ENCODE assay signal across 11 cellular contexts in genomic region chr21:31780944-31781343, GRCh38. TPM values are rescaled to one million over a fixed set of nuclear protein-coding genes. Genes with fewer than 3 reads are reported as not detected.
DNase-seq lines count a peak whose midpoint lies in the region; ATAC-seq and TF ChIP-seq lines count a peak whose summit lies in the region.
"Had no signal": no experiment of that assay in that cellular context is flagged by ENCODE, and none has a peak within 500 bp of the region (broad histone marks: within the 10 kb centered on the region; RNA-seq: fewer than 3 reads in every experiment).

No MANE protein-coding gene starts in this region.

- H3K9me3 Mint-ChIP-seq in memory B cell, result peaks cover 6% of the 10 kb centered on the region

- POLR2A ChIA-PET in GM10248 (lab: Yijun Ruan, JAX), result no interaction called here

- DNase-seq in GM10248 (ENCODE audit: extremely low spot score) (no peak), NCI-H128 (lab: John Stamatoyannopoulos, UW; ENCODE audit: unreplicated experiment) (peak; percentile 15), RWPE2 (ENCODE audit: low spot score) (no peak), memory B cell (ENCODE audit: low spot score in 2 of 2) (no peak), stomach (no peak), activated gamma-delta T cell (lab: John Stamatoyannopoulos, UW) (no peak)
- DNase-seq: activated CD4-positive, CD25-positive, alpha-beta regulatory T cell; activated naive CD8-positive, alpha-beta T cell treated with anti-CD3 and anti-CD28 coated beads, Interleukin-2, amount 10 ng/mL, durations not matched to agents 7 days and 5 days; GDM1 had no signal

- H3K27me3 ChIP-seq in RWPE2 (ENCODE audit: insufficient read depth, poor library complexity, severe bottlenecking) (no peaks in the 10 kb centered on the region), stomach (no peaks in the 10 kb centered on the region)

- peaks cover 20% of the 10 kb centered on the region for H3K4me1 Mint-ChIP-seq in memory B cell

- TF ChIP-seq POLR2A in stomach (IDR thresholded peaks at IDR 0.05), result no peak

- H3K9me3 ChIP-seq in RWPE2 (ENCODE audit: severe bottlenecking) (no peaks in the 10 kb centered on the region), stomach (no peaks in the 10 kb centered on the region)

- WGBS in stomach, 5 donors, result 45 to 52% (median 47%) methylated on average over 4 of the region's 4 CpGs

- TF ChIP-seq CTCF in GM10248 (IDR thresholded peaks at IDR 0.05; ENCODE audit: control extremely low read depth, extremely low read depth, low read depth, missing control alignments), result peak; percentile 21
- peak; percentile 44 for TF ChIP-seq CTCF in RWPE2 (IDR thresholded peaks at IDR 0.05; ENCODE audit: poor library complexity, severe bottlenecking)
- no peak for TF ChIP-seq CTCF in stomach (IDR thresholded peaks at IDR 0.05)

- H3K27ac Mint-ChIP-seq in memory B cell, result no peak overlapping the region
- H3K27ac Mint-ChIP-seq: activated naive CD8-positive, alpha-beta T cell treated with anti-CD3 and anti-CD28 coated beads, Interleukin-2, amount 10 ng/mL, durations not matched to agents 7 days and 5 days had no signal

- H3K27ac ChIP-seq in RWPE2 (ENCODE audit: poor library complexity, severe bottlenecking) (no peak overlapping the region), stomach (no peak overlapping the region)

- H3K4me1 ChIP-seq in RWPE2 (ENCODE audit: insufficient read depth, poor library complexity, severe bottlenecking), result no peaks in the 10 kb centered on the region
- peaks cover 0 to 4% (median 0%) of the 10 kb centered on the region in 4 donors for H3K4me1 ChIP-seq in stomach

- H3K4me3 ChIP-seq in RWPE2 (ENCODE audit: severe bottlenecking), result no peak overlapping the region
- no peak overlapping the region for H3K4me3 ChIP-seq in stomach

- no peak overlapping the region for H3K4me3 Mint-ChIP-seq in memory B cell
- H3K4me3 Mint-ChIP-seq: activated naive CD8-positive, alpha-beta T cell treated with anti-CD3 and anti-CD28 coated beads, Interleukin-2, amount 10 ng/mL, durations not matched to agents 7 days and 5 days had no signal

- intact Hi-C loops in stomach (cut with DNase I; ENCODE audit: low total_unique reads), result no loop called here

- no peaks in the 10 kb centered on the region for H3K36me3 Mint-ChIP-seq in memory B cell
- H3K36me3 Mint-ChIP-seq: activated naive CD8-positive, alpha-beta T cell treated with anti-CD3 and anti-CD28 coated beads, Interleukin-2, amount 10 ng/mL, durations not matched to agents 7 days and 5 days had no signal

- TF ChIP-seq EP300 in stomach (IDR thresholded peaks at IDR 0.05), result no peak

- peaks cover 3% of the 10 kb centered on the region for H3K27me3 Mint-ChIP-seq in memory B cell

- ATAC-seq in RWPE2 (ENCODE audit: low read depth), result peak; percentile 93
- peak; percentile 63 for ATAC-seq in memory B cell (ENCODE audit: low read depth)
- no peak for ATAC-seq in HG02571 (IDR thresholded peaks at IDR 0.05; ENCODE audit: unreplicated experiment)
- ATAC-seq in GM19023 (IDR thresholded peaks at IDR 0.05; ENCODE audit: unreplicated experiment), result no peak

- no peaks in the 10 kb centered on the region for H3K36me3 ChIP-seq in RWPE2 (ENCODE audit: low read depth)
- H3K36me3 ChIP-seq in stomach, result no peaks in the 10 kb centered on the region

- CTCF ChIA-PET in GM10248 (lab: Yijun Ruan, JAX), result interaction anchor here (1.0 to 1.2 kb wide), 2 partner anchors 8 to 44 kb away, joined by 3 to 4 read pairs; no protein-coding TSS in a partner anchor

RNA-seq across cellular contexts. Expression of gene SCAF4, which starts 49.0 kb away (rescaled TPM):
- total RNA-seq in stomach, result 10 to 100 TPM in 4 of 5 donors, 1 to 10 TPM in 1; 5.4 to 34.4 (median 20.0) TPM
- 1 to 10 TPM; 5.9 to 7.2 (median 6.0) TPM for polyA plus RNA-seq in stomach

Comparison
In these comparisons a context has a peak if more than half of its experiments do, and no peak if none do; other contexts are left out.
1. CTCF ChIP-seq: peak in GM10248 (single experiment) and RWPE2 (single experiment); none in stomach (0 of 7).
2. ATAC-seq: peak in RWPE2 (single experiment) and memory B cell (single experiment); none in HG02571 (single experiment) and GM19023 (single experiment).